In the genomic region with DNA sequence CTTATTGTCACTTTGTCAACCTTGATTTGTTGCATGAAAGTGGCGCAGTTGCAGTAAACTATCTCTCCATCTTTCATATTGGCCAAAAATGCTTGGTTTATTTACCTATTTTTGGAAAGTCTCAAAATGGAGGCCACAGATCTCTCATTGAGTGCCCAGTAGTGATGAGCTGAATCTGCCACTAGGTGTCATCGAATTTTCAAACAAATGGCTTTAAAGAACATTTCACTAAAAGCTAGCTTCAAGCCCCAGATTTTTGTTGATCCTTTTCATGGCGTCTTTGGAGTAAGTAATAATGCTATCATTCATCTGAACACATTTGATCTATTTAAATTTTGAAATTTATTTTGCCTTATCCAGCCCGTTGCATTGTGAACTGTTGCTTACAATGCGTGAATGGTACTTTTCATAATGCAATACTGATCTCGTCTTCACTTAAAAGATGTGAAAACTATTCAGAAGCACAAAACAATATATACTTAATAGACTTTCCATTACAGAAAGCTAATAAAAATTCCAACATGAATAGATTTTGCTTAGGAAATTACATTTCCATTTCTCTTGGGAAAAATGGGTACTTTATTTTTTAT, we compare ENCODE assay signal across 8 cellular contexts.
A peak's percentile ranks its signal among the peaks of the same experiment; 100 is the strongest.
DNase-seq lines count a peak whose midpoint lies in the region; ATAC-seq and TF ChIP-seq lines count a peak whose summit lies in the region.

No MANE protein-coding gene starts in this region.

- intact Hi-C loops in HCT116 (cut with micrococcal nuclease) (no loop called here), OCI-LY7 (cut with micrococcal nuclease; ENCODE audit: unreplicated experiment) (no loop called here)

- H3K9me3 ChIP-seq in DOHH2 (ENCODE audit: control insufficient read depth, insufficient read depth, low read length) (no peaks in the 10 kb centered on the region), HCT116 (ENCODE audit: control insufficient read depth in 1 of 2, insufficient read depth in 1 of 2, low read depth in 1 of 2, low read length in 2 of 2) (no peaks in the 10 kb centered on the region), OCI-LY7 (ENCODE audit: low read length) (no peaks in the 10 kb centered on the region), hepatocyte (ENCODE audit: low read depth) (no peaks in the 10 kb centered on the region), Peyer's patch (no peaks in the 10 kb centered on the region)

- 70% methylated on average over 6 of the region's 6 CpGs for WGBS in hepatocyte (ENCODE audit: low lambda C conversion rate, missing lambda C conversion rate)

- BruUV-seq in HCT116 (replicated peaks; lab: Mats Ljungman, UMichigan) (no TSS peak), OCI-LY7 (replicated peaks; lab: Mats Ljungman, UMichigan) (no TSS peak)

- POLR2A ChIA-PET in HCT116 (lab: Charles Lee) (no interaction called here), OCI-LY7 (lab: Charles Lee) (no interaction called here)

- peak; percentile 73 for TF ChIP-seq CTCF in DOHH2 (IDR thresholded peaks at IDR 0.05; ENCODE audit: low read depth, low read length, poor library complexity, severe bottlenecking)
- peak; percentile 30 to 70 (median 64); a peak in 5 of 6 replicates for TF ChIP-seq CTCF in HCT116 (IDR thresholded peaks at IDR 0.05 in 2 of 3, conservative IDR thresholded peaks at IDR 0.05 in 1 of 3; ENCODE audit: borderline replicate concordance in 1 of 3, insufficient read depth in 1 of 3, low read depth in 2 of 3, low read length in 2 of 3)
- peak; percentile 78 for TF ChIP-seq CTCF in OCI-LY7 (conservative IDR thresholded peaks at IDR 0.05; ENCODE audit: low read length)
- peak; percentile 53 for TF ChIP-seq CTCF in hepatocyte (IDR thresholded peaks at IDR 0.05; ENCODE audit: poor library complexity)
- TF ChIP-seq CTCF in Peyer's patch (IDR thresholded peaks at IDR 0.05), result no peak

- H3K4me2 ChIP-seq in DOHH2 (ENCODE audit: low read length), result no peak overlapping the region
- H3K4me2 ChIP-seq in HCT116 (ENCODE audit: low read length), result no peak overlapping the region
- no peak overlapping the region for H3K4me2 ChIP-seq in OCI-LY7 (ENCODE audit: low read length)
- no peak overlapping the region for H3K4me2 ChIP-seq in hepatocyte

- H3K4me1 ChIP-seq in DOHH2 (ENCODE audit: control insufficient read depth, low read length) (no peaks in the 10 kb centered on the region), HCT116 (ENCODE audit: control insufficient read depth in 1 of 2, insufficient read depth in 2 of 2, low read length in 2 of 2) (no peaks in the 10 kb centered on the region), OCI-LY7 (ENCODE audit: insufficient read depth, low read length, poor library complexity, severe bottlenecking) (no peaks in the 10 kb centered on the region), hepatocyte (ENCODE audit: insufficient read depth) (no peaks in the 10 kb centered on the region), Peyer's patch (no peaks in the 10 kb centered on the region)

- H2AFZ ChIP-seq in HCT116 (ENCODE audit: low read depth, low read length, poor library complexity, severe bottlenecking) (peak overlapping the region; percentile 88), OCI-LY7 (ENCODE audit: low read length) (no peak overlapping the region), hepatocyte (no peak overlapping the region)

- H3K9me2 ChIP-seq in DOHH2 (replicated peaks; ENCODE audit: control insufficient read depth, low read length) (no peaks in the 10 kb centered on the region), HCT116 (ENCODE audit: insufficient read depth) (no peaks in the 10 kb centered on the region), OCI-LY7 (ENCODE audit: insufficient read depth, low read length) (no peaks in the 10 kb centered on the region; the same call in 1 of the 2 replicates), hepatocyte (replicated peaks; ENCODE audit: insufficient read depth) (no peaks in the 10 kb centered on the region)

- DNase-seq in HCT116 (ENCODE audit: low read depth, low spot score), result peak; percentile 27
- peak; percentile 12 for DNase-seq in OCI-LY7 (ENCODE audit: low spot score)
- DNase-seq in hepatocyte (ENCODE audit: low spot score), result peak; percentile 13
- DNase-seq in Peyer's patch, result no peak
- DNase-seq in DMS153 treated with DMSO at 0.1 percent for 48 hours (lab: John Stamatoyannopoulos, UW; ENCODE audit: unreplicated experiment), result no peak
- DNase-seq in activated CD4-positive, alpha-beta T cell treated with anti-CD3 and anti-CD28 coated beads, Interleukin-2, amount 50 U/mL, for 1 hour, result no peak
- no peak for DNase-seq in stimulated activated naive CD4-positive, alpha-beta T cell treated with Interleukin-2 at 50 U/mL for 16 hours (lab: John Stamatoyannopoulos, UW)

- 0 out of 2 replicates have a peak, but pooled peaks cover 4% of the 10 kb centered on the region for H3K27me3 ChIP-seq in DOHH2 (ENCODE audit: control insufficient read depth, low read length)
- no peaks in the 10 kb centered on the region for H3K27me3 ChIP-seq in HCT116 (ENCODE audit: insufficient read depth, low read length)
- H3K27me3 ChIP-seq in hepatocyte, result no peaks in the 10 kb centered on the region
- no peaks in the 10 kb centered on the region for H3K27me3 ChIP-seq in Peyer's patch

- H3K27ac ChIP-seq in DOHH2 (ENCODE audit: low read depth, low read length) (no peak overlapping the region), HCT116 (ENCODE audit: low read depth, low read length) (no peak overlapping the region), OCI-LY7 (ENCODE audit: low read depth, low read length, poor library complexity, severe bottlenecking) (no peak overlapping the region), hepatocyte (no peak overlapping the region), Peyer's patch (no peak overlapping the region)

- no peak for TF ChIP-seq POLR2A in HCT116 (IDR thresholded peaks at IDR 0.05; ENCODE audit: borderline replicate concordance, extremely low read depth, insufficient read depth, insufficient read length)
- TF ChIP-seq POLR2A in Peyer's patch (IDR thresholded peaks at IDR 0.05), result no peak

- H3K36me3 ChIP-seq in DOHH2 (ENCODE audit: control insufficient read depth, low read length) (no peaks in the 10 kb centered on the region), HCT116 (ENCODE audit: control insufficient read depth in 1 of 2, insufficient read depth in 2 of 2, low read length in 2 of 2) (no peaks in the 10 kb centered on the region), OCI-LY7 (ENCODE audit: insufficient read depth, low read length) (no peaks in the 10 kb centered on the region), hepatocyte (replicated peaks; ENCODE audit: insufficient read depth, low read depth) (no peaks in the 10 kb centered on the region), Peyer's patch (no peaks in the 10 kb centered on the region)

- CTCF ChIA-PET in HCT116 (lab: Charles Lee), result interaction anchor here (0.7 to 1.5 kb wide), 3 partner anchors 19 to 167 kb away, joined by 3 to 4 read pairs (median 4); no protein-coding TSS in a partner anchor
- CTCF ChIA-PET in OCI-LY7 (lab: Charles Lee; ENCODE audit: unreplicated experiment), result no interaction called here

- RAD21 ChIA-PET in HCT116 (lab: Charles Lee; ENCODE audit: low non-redundant PET in 1 of 2, low total read pairs in 2 of 2, uncharacterized antibody in 2 of 2, unreplicated experiment in 2 of 2), result interaction anchor here in 1 of 2 experiments (0.8 kb wide), 1 partner anchor 287 kb away, joined by 3 read pairs; no protein-coding TSS in a partner anchor

- no peaks in the 10 kb centered on the region for H3F3A ChIP-seq in DOHH2 (ENCODE audit: control insufficient read depth, insufficient read depth)

- peak; percentile 78 for ATAC-seq in HCT116

- TF ChIP-seq RAD21 in HCT116 (IDR thresholded peaks at IDR 0.05; ENCODE audit: low read depth), result peak; percentile 59

- H3K9ac ChIP-seq in HCT116 (ENCODE audit: low read length), result no peak overlapping the region

- H3K79me2 ChIP-seq in DOHH2 (ENCODE audit: control insufficient read depth, low read length) (no peaks in the 10 kb centered on the region), HCT116 (ENCODE audit: insufficient read depth, low read length) (no peaks in the 10 kb centered on the region), OCI-LY7 (ENCODE audit: insufficient read depth, low read depth, low read length) (no peaks in the 10 kb centered on the region), hepatocyte (no peaks in the 10 kb centered on the region)

- H4K20me1 ChIP-seq in DOHH2 (ENCODE audit: control insufficient read depth, insufficient read depth, low read depth, low read length) (no peaks in the 10 kb centered on the region), HCT116 (ENCODE audit: insufficient read depth) (no peaks in the 10 kb centered on the region), OCI-LY7 (ENCODE audit: insufficient read depth, low read length) (no peaks in the 10 kb centered on the region), hepatocyte (ENCODE audit: insufficient read depth, poor library complexity, severe bottlenecking) (no peaks in the 10 kb centered on the region)

- H3K4me3 ChIP-seq in DOHH2 (ENCODE audit: low read length) (no peak overlapping the region), HCT116 (replicated peaks in 1 of 2; ENCODE audit: low read depth in 1 of 2, low read length in 2 of 2) (no peak overlapping the region), OCI-LY7 (ENCODE audit: low read depth, low read length, poor library complexity, severe bottlenecking) (no peak overlapping the region), hepatocyte (no peak overlapping the region), Peyer's patch (no peak overlapping the region)

TF ChIP-seq in HCT116, 20 proteins besides CTCF, POLR2A, EP300 and RAD21:
- TF ChIP-seq YY1 (IDR thresholded peaks at IDR 0.05; ENCODE audit: extremely low read depth, insufficient replicate concordance, low read depth, low read length) (peak; percentile 79), ZNF274 (IDR thresholded peaks at IDR 0.05; ENCODE audit: low read depth, low read length) (no peak)
TF ChIP-seq in HCT116: peak in this region for 1.

Comparison
In these comparisons a context has a peak if more than half of its experiments do, and no peak if none do; other contexts are left out.
1. CTCF ChIP-seq: peak in DOHH2 (single experiment), HCT116 (3 of 3), OCI-LY7 (single experiment) and hepatocyte (single experiment); none in Peyer's patch (0 of 6).
2. DNase-seq: peak in HCT116 (single experiment), OCI-LY7 (single experiment) and hepatocyte (single experiment); none in Peyer's patch (0 of 3), DMS153 treated with DMSO at 0.1 percent for 48 hours (single experiment), activated CD4-positive, alpha-beta T cell treated with anti-CD3 and anti-CD28 coated beads, Interleukin-2, amount 50 U/mL, for 1 hour (single experiment) and stimulated activated naive CD4-positive, alpha-beta T cell treated with Interleukin-2 at 50 U/mL for 16 hours (single experiment).